In the genomic region with DNA sequence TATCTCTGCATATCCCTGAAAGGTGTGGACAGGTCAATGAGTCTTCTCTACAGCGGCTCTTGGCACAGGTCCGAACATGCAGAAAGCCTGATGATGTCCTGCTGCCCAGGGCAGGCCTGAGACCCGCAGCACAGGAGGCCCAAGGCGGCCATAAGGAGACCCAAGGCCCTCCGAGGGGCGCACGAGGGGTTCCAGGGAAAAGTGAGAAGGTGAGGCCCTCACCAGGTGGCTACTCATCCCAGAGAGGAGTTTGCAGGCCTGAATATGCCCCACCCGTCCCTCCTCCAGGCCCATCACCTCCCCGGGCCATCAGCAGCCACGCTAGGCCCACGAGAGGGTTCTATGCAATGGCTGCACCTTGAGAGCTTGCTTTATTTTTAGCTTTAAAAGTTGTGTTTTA, we compare ENCODE assay signal across 19 cellular contexts.
"Had no signal": no experiment of that assay in that cellular context is flagged by ENCODE, and none has a peak within 500 bp of the region (broad histone marks: within the 10 kb centered on the region; RNA-seq: fewer than 3 reads in every experiment).

No MANE protein-coding gene starts in this region.

- H3K27me3 ChIP-seq: esophagus muscularis mucosa, neural progenitor cell, right lobe of liver, upper lobe of left lung had no signal

- FAIRE-seq: colon, endothelial cell of umbilical vein, frontal cortex had no signal

- H3K4me2 ChIP-seq: neural progenitor cell had no signal

- DNase-seq: activated T-cell treated with anti-CD3 and anti-CD28 coated beads, Interleukin-2, amount 50 U/mL, for 1 hour; central memory CD4-positive, alpha-beta T cell; effector memory CD8-positive, alpha-beta T cell; hypothalamus; lower lobe of right lung; naive thymus-derived CD8-positive, alpha-beta T cell; right lobe of liver; stimulated activated naive B cell treated with anti-CD40 and anti-IgM and Interleukin-4, amounts not matched to agents 10 μg/mL and 1 μg/mL and 100 μg/mL, for 72 hours; T-helper 9 cell; upper lobe of left lung had no signal

- ATAC-seq: activated naive CD4-positive, alpha-beta T cell treated with anti-CD3 and anti-CD28 coated beads, Interleukin-2, amount 50 U/mL, for 72 hours; effector memory CD8-positive, alpha-beta T cell; lower lobe of right lung; naive thymus-derived CD8-positive, alpha-beta T cell; psoas muscle; right lobe of liver; stimulated activated naive B cell treated with anti-CD40 and anti-IgM and Interleukin-4, amounts not matched to agents 10 μg/mL and 1 μg/mL and 100 μg/mL, for 72 hours had no signal

- H3K9me3 ChIP-seq: esophagus muscularis mucosa, lower lobe of right lung, psoas muscle, right lobe of liver, thoracic aorta, upper lobe of left lung had no signal

- H3K4me3 ChIP-seq: esophagus muscularis mucosa, lower lobe of right lung, neural progenitor cell, psoas muscle, right lobe of liver, skin epidermis, thoracic aorta, upper lobe of left lung had no signal

- H3K36me3 ChIP-seq: esophagus muscularis mucosa, lower lobe of right lung, neural progenitor cell, thoracic aorta, upper lobe of left lung had no signal

- H3K9ac ChIP-seq: neural progenitor cell had no signal

- H3K27ac ChIP-seq: esophagus muscularis mucosa, neural progenitor cell, psoas muscle, right lobe of liver, thoracic aorta, upper lobe of left lung had no signal

- H2AFZ ChIP-seq: neural progenitor cell had no signal
